Comparison of ENCODE assay signal across 8 cellular contexts in genomic region chr12:110846615-110847566, GRCh38. TPM values are rescaled to one million over a fixed set of nuclear protein-coding genes. Genes with fewer than 3 reads are reported as not detected.
A peak's percentile ranks its signal among the peaks of the same experiment; 100 is the strongest.
DNase-seq lines count a peak whose midpoint lies in the region; ATAC-seq, FAIRE-seq and TF ChIP-seq lines count a peak whose summit lies in the region.

Gene CCDC63 (plus strand): TSS chr12:110846987. CDS start chr12:110852955, 5,968 bp downstream.

- ATAC-seq in HepG2 (peak; percentile 94), HG02852 (IDR thresholded peaks at IDR 0.05; ENCODE audit: unreplicated experiment) (no peak), HG02610 (IDR thresholded peaks at IDR 0.05; ENCODE audit: unreplicated experiment) (no peak)
- ATAC-seq in stimulated activated naive B cell treated with anti-CD40 and anti-IgM and Interleukin-4, amounts not matched to agents 10 μg/mL and 1 μg/mL and 100 μg/mL, for 72 hours (replicated peaks): peak; percentile 86 to 87

- peaks cover 3% of the 10 kb centered on the region for H3K4me1 Mint-ChIP-seq in T-helper 2 cell treated with Interferon-gamma antibody and Interleukin-4, amounts not matched to agents 5 μg/mL and 100 μg/mL, for 36 hours (ENCODE audit: low read depth)
- peaks cover 11 to 24% of the 10 kb centered on the region in 2 donors for H3K4me1 Mint-ChIP-seq in stimulated activated naive B cell treated with anti-CD40 and anti-IgM and Interleukin-4, amounts not matched to agents 10 μg/mL and 1 μg/mL and 100 μg/mL, for 72 hours

- no peak for TF ChIP-seq POLR2A in HepG2 (IDR thresholded peaks at IDR 0.05; ENCODE audit: insufficient read depth in 1 of 2, low read depth in 2 of 2, low read length in 2 of 2)

- CTCF ChIA-PET in AG04449 (lab: Yijun Ruan, JAX): interaction anchor here (1.3 to 3.5 kb wide), 3 partner anchors 19 to 47 kb away, joined by 3 to 9 read pairs (median 5); no protein-coding TSS in a partner anchor
- CTCF ChIA-PET in HepG2 (lab: Yijun Ruan, JAX; ENCODE audit: low intra/inter-chr PET ratio, low total read pairs): no interaction called here

- H4K20me1 ChIP-seq in GM23248 (ENCODE audit: insufficient read depth) (no peaks in the 10 kb centered on the region), HepG2 (ENCODE audit: insufficient read depth, low read length) (no peaks in the 10 kb centered on the region)

- intact Hi-C loops in HepG2 (cut with micrococcal nuclease; ENCODE audit: unreplicated experiment): no loop called here

- H3K9me3 ChIP-seq in GM23248 (ENCODE audit: low read depth): no peaks in the 10 kb centered on the region
- H3K9me3 ChIP-seq in HepG2 (ENCODE audit: low read length): no peaks in the 10 kb centered on the region

- H3K36me3 Mint-ChIP-seq in T-helper 2 cell treated with Interferon-gamma antibody and Interleukin-4, amounts not matched to agents 5 μg/mL and 100 μg/mL, for 36 hours (ENCODE audit: low read depth): no peaks in the 10 kb centered on the region
- H3K36me3 Mint-ChIP-seq in stimulated activated naive B cell treated with anti-CD40 and anti-IgM and Interleukin-4, amounts not matched to agents 10 μg/mL and 1 μg/mL and 100 μg/mL, for 72 hours: no peaks in the 10 kb centered on the region

- H3K27ac Mint-ChIP-seq in T-helper 2 cell treated with Interferon-gamma antibody and Interleukin-4, amounts not matched to agents 5 μg/mL and 100 μg/mL, for 36 hours: no peak within 1 kb of the TSS
- H3K27ac Mint-ChIP-seq in stimulated activated naive B cell treated with anti-CD40 and anti-IgM and Interleukin-4, amounts not matched to agents 10 μg/mL and 1 μg/mL and 100 μg/mL, for 72 hours: peak within 1 kb of the TSS; percentile 76

- no peak within 1 kb of the TSS for H3K4me3 ChIP-seq in AG04449 (ENCODE audit: low read depth, low read length)
- H3K4me3 ChIP-seq in GM23248: 0 out of 2 replicates have a peak within 1 kb of the TSS, but pooled peaks have one; percentile 1
- peak within 1 kb of the TSS; percentile 65 for H3K4me3 ChIP-seq in coronary artery
- peak within 1 kb of the TSS in 1 of 3 experiments; percentile 50; a peak in 2 of 6 replicates for H3K4me3 ChIP-seq in HepG2 (replicated peaks in 1 of 3; ENCODE audit: insufficient read depth in 1 of 3, low read depth in 2 of 3, low read length in 3 of 3)

- H2AFZ ChIP-seq in GM23248 (0 out of 2 replicates have a peak within 1 kb of the TSS, but pooled peaks have one; percentile 26), HepG2 (ENCODE audit: low read length) (no peak within 1 kb of the TSS)

- 15 to 19% methylated on average over 39 to 60 of the region's 60 CpGs for WGBS in GM23248 (ENCODE audit: low coverage in 1 of 2, low lambda C conversion rate in 2 of 2, missing lambda C conversion rate in 2 of 2), 2 experiments
- WGBS in HepG2 (ENCODE audit: low lambda C conversion rate): 45% methylated on average over 27 of the region's 60 CpGs

- no TSS peak for BruUV-seq in HepG2 (replicated peaks; lab: Mats Ljungman, UMichigan)

- POLR2A ChIA-PET in AG04449 (lab: Yijun Ruan, JAX) (no interaction called here), HepG2 (lab: Yijun Ruan, JAX) (no interaction called here)

- H3K9ac ChIP-seq in GM23248 (no peak within 1 kb of the TSS), HepG2 (ENCODE audit: insufficient read depth, low read depth, low read length) (no peak within 1 kb of the TSS)

- H3K27ac ChIP-seq in GM23248: no peak within 1 kb of the TSS
- no peak within 1 kb of the TSS for H3K27ac ChIP-seq in coronary artery
- no peak within 1 kb of the TSS for H3K27ac ChIP-seq in HepG2 (ENCODE audit: extremely low read length, insufficient read depth, low read length)

- H3K4me3 Mint-ChIP-seq in T-helper 2 cell treated with Interferon-gamma antibody and Interleukin-4, amounts not matched to agents 5 μg/mL and 100 μg/mL, for 36 hours: peak within 1 kb of the TSS; percentile 75
- H3K4me3 Mint-ChIP-seq in stimulated activated naive B cell treated with anti-CD40 and anti-IgM and Interleukin-4, amounts not matched to agents 10 μg/mL and 1 μg/mL and 100 μg/mL, for 72 hours: peak within 1 kb of the TSS; percentile 82 to 88

- no peak for DNase-seq in AG04449 (ENCODE audit: low read depth, low spot score)
- DNase-seq in GM23248: peak; percentile 60
- DNase-seq in T-helper 2 cell treated with Interferon-gamma antibody and Interleukin-4, amounts not matched to agents 5 μg/mL and 100 μg/mL, for 36 hours (ENCODE audit: low spot score): peak; percentile 18
- DNase-seq in coronary artery (ENCODE audit: low spot score): no peak
- peak; percentile 14 for DNase-seq in HepG2 (ENCODE audit: low spot score)
- DNase-seq in stimulated activated naive B cell treated with anti-CD40 and anti-IgM and Interleukin-4, amounts not matched to agents 10 μg/mL and 1 μg/mL and 100 μg/mL, for 72 hours: peak; percentile 11

- H3K79me2 ChIP-seq in GM23248 (ENCODE audit: insufficient read depth): no peaks in the 10 kb centered on the region
- H3K79me2 ChIP-seq in HepG2 (ENCODE audit: insufficient read depth, low read length): no peaks in the 10 kb centered on the region

- peak; percentile 53 for TF ChIP-seq CTCF in AG04449 (IDR thresholded peaks at IDR 0.05; ENCODE audit: insufficient read depth, low read length, missing control alignments)
- peak; percentile 51 for TF ChIP-seq CTCF in coronary artery (IDR thresholded peaks at IDR 0.05)
- peak; percentile 78 for TF ChIP-seq CTCF in HepG2 (CRISPR knock-in tag; IDR thresholded peaks at IDR 0.05)

- peak within 1 kb of the TSS; percentile 49 for H3K4me2 ChIP-seq in GM23248 (ENCODE audit: unreplicated experiment)
- peak within 1 kb of the TSS; percentile 61 for H3K4me2 ChIP-seq in HepG2 (ENCODE audit: low read depth, low read length)

- peaks cover 20% of the 10 kb centered on the region for H3F3A ChIP-seq in GM23248 (ENCODE audit: insufficient read depth)

- no peak for TF ChIP-seq EP300 in HepG2 (IDR thresholded peaks at IDR 0.05; ENCODE audit: low read depth in 2 of 2, low read length in 2 of 2)
- TF ChIP-seq EP300 in HepG2 (CRISPR knock-in tag; IDR thresholded peaks at IDR 0.05; ENCODE audit: borderline replicate concordance): no peak

- no peaks in the 10 kb centered on the region for H3K9me2 ChIP-seq in GM23248 (ENCODE audit: insufficient read depth)

- TF ChIP-seq RAD21 in HepG2 (CRISPR knock-in tag; IDR thresholded peaks at IDR 0.05): no peak

- H3K4me1 ChIP-seq in GM23248 (ENCODE audit: insufficient read depth) (peaks cover 10% of the 10 kb centered on the region), HepG2 (ENCODE audit: insufficient read depth, low read length) (peaks cover 7% of the 10 kb centered on the region)

- H3K27me3 ChIP-seq in GM23248 (replicated peaks; ENCODE audit: insufficient read depth) (peaks cover 48% of the 10 kb centered on the region), HepG2 (ENCODE audit: control insufficient read depth in 1 of 2, insufficient read depth in 2 of 2, low read length in 2 of 2) (peaks cover 7 to 58% of the 10 kb centered on the region in 2 experiments; a peak in 4 of 5 replicates)

- no peaks in the 10 kb centered on the region for H3K9me3 Mint-ChIP-seq in T-helper 2 cell treated with Interferon-gamma antibody and Interleukin-4, amounts not matched to agents 5 μg/mL and 100 μg/mL, for 36 hours
- peaks cover 0 to 2% of the 10 kb centered on the region in 2 donors for H3K9me3 Mint-ChIP-seq in stimulated activated naive B cell treated with anti-CD40 and anti-IgM and Interleukin-4, amounts not matched to agents 10 μg/mL and 1 μg/mL and 100 μg/mL, for 72 hours

- peaks cover 55% of the 10 kb centered on the region for H3K27me3 Mint-ChIP-seq in T-helper 2 cell treated with Interferon-gamma antibody and Interleukin-4, amounts not matched to agents 5 μg/mL and 100 μg/mL, for 36 hours (ENCODE audit: low read depth)
- H3K27me3 Mint-ChIP-seq in stimulated activated naive B cell treated with anti-CD40 and anti-IgM and Interleukin-4, amounts not matched to agents 10 μg/mL and 1 μg/mL and 100 μg/mL, for 72 hours: peaks cover 12 to 28% of the 10 kb centered on the region in 2 donors

- no peak for FAIRE-seq in HepG2 (lab: Jason Lieb, UNC)

- no peaks in the 10 kb centered on the region for H3K36me3 ChIP-seq in GM23248 (ENCODE audit: low read depth)
- no peaks in the 10 kb centered on the region for H3K36me3 ChIP-seq in HepG2 (replicated peaks in 1 of 2; ENCODE audit: control insufficient read depth in 1 of 2, insufficient read depth in 2 of 2, low read length in 2 of 2)

- in situ Hi-C loops in GM23248 (cut with MboI): no loop called here
- in situ Hi-C loops in HepG2 (cut with HindIII; ENCODE audit: extremely low pct_ligation_motif_present, low pct_unique_long_range_greater_than_20kb): no loop called here

TF ChIP-seq in HepG2, 621 proteins besides CTCF, POLR2A, EP300 and RAD21 (continues in another document):
- peak; percentile 14; the same call in 1 of the 2 replicates for TF ChIP-seq SAP130 (CRISPR knock-in tag; IDR thresholded peaks at IDR 0.05; ENCODE audit: low read depth)
- no peak for TF ChIP-seq CEBPB (IDR thresholded peaks at IDR 0.05; ENCODE audit: borderline replicate concordance, low read depth, low read length)
- TF ChIP-seq CBFB (CRISPR knock-in tag; IDR thresholded peaks at IDR 0.05): peak; percentile 31; the same call in 1 of the 2 replicates

RNA-seq across cellular contexts. Expression of gene CCDC63, which starts in this region (rescaled TPM):
- total RNA-seq in GM23248 (2014; rRNA removed; shearing (Covaris generic)): not detected in 2 replicates
- polyA plus RNA-seq in GM23248 (2016; fragmentation: Nextera tagmentation; extraction: Ambion mirVana) (not detected in 2 replicates), HepG2 (2011; rRNA removed) (not detected in 2 replicates)
- not detected in 2 replicates for total RNA-seq in HepG2 (2016; rRNA removed; fragmentation: Illumina TruSeq; extraction: Trizol)
- not detected in 2 replicates for total RNA-seq in HepG2 (2016; cell fraction: cytosol; rRNA removed; fragmentation: Illumina TruSeq; extraction: Trizol; ENCODE audit: low read depth)
- total RNA-seq in HepG2 (2016; cell fraction: insoluble cytoplasmic fraction; rRNA removed; fragmentation: Illumina TruSeq; extraction: Trizol): not detected in 2 replicates
- not detected in 2 replicates for total RNA-seq in HepG2 (2016; cell fraction: membrane; rRNA removed; fragmentation: Illumina TruSeq; extraction: Trizol)
- not detected in 2 replicates for total RNA-seq in HepG2 (2016; cell fraction: nucleus; rRNA removed; fragmentation: Illumina TruSeq; extraction: Trizol)
- not detected in 2 replicates for polyA plus RNA-seq in HepG2 (2011; cell fraction: cytosol; rRNA removed)
- polyA plus RNA-seq in HepG2 (2011; cell fraction: nucleus; rRNA removed): not detected in 2 replicates
- not detected in 2 replicates for polyA plus RNA-seq in HepG2 (2012)
- polyA plus RNA-seq in HepG2 (2016; cell fraction: cytosol; fragmentation: Illumina TruSeq; extraction: Trizol; ENCODE audit: low read depth): not detected in 2 replicates
- polyA plus RNA-seq in HepG2 (2016; cell fraction: insoluble cytoplasmic fraction; fragmentation: Illumina TruSeq; extraction: Trizol; ENCODE audit: low read depth): not detected in 2 replicates
- not detected in 2 replicates for polyA plus RNA-seq in HepG2 (2016; cell fraction: membrane; fragmentation: Illumina TruSeq; extraction: Trizol; ENCODE audit: low read depth)
- not detected in 2 replicates for polyA plus RNA-seq in HepG2 (2016; cell fraction: nucleus; fragmentation: Illumina TruSeq; extraction: Trizol; ENCODE audit: insufficient read depth, low read depth)
- 0.16 TPM in 1 of 2 replicates, not detected in the other for polyA minus RNA-seq in HepG2 (2011; rRNA and poly(A)+ RNA removed; ENCODE audit: low replicate concordance)
- polyA minus RNA-seq in HepG2 (2011; cell fraction: cytosol; rRNA and poly(A)+ RNA removed): not detected in 2 replicates
- not detected in 2 replicates for polyA minus RNA-seq in HepG2 (2011; cell fraction: nucleus; rRNA and poly(A)+ RNA removed)

Comparison
In these comparisons a context has a peak if more than half of its experiments do, and no peak if none do; other contexts are left out.
1. Peak in DNase-seq, H3K4me3 ChIP-seq and H3K4me2 ChIP-seq in GM23248; RNA of the gene not detected or under 1 TPM.
2. Peak in DNase-seq, ATAC-seq and H3K4me2 ChIP-seq in HepG2; RNA of the gene not detected or under 1 TPM.
3. DNase-seq: peak in T-helper 2 cell treated with Interferon-gamma antibody and Interleukin-4, amounts not matched to agents 5 μg/mL and 100 μg/mL, for 36 hours (single experiment) and stimulated activated naive B cell treated with anti-CD40 and anti-IgM and Interleukin-4, amounts not matched to agents 10 μg/mL and 1 μg/mL and 100 μg/mL, for 72 hours (single experiment); none in AG04449 (single experiment) and coronary artery (single experiment).
4. ATAC-seq: peak in stimulated activated naive B cell treated with anti-CD40 and anti-IgM and Interleukin-4, amounts not matched to agents 10 μg/mL and 1 μg/mL and 100 μg/mL, for 72 hours (2 of 2); none in HG02852 (single experiment) and HG02610 (single experiment).
5. Peak in every context shown above with its lines, with median percentiles within 50 percentile points of each other: CTCF ChIP-seq.